8 cellular contexts compared by ENCODE assay signal in the genomic region with DNA sequence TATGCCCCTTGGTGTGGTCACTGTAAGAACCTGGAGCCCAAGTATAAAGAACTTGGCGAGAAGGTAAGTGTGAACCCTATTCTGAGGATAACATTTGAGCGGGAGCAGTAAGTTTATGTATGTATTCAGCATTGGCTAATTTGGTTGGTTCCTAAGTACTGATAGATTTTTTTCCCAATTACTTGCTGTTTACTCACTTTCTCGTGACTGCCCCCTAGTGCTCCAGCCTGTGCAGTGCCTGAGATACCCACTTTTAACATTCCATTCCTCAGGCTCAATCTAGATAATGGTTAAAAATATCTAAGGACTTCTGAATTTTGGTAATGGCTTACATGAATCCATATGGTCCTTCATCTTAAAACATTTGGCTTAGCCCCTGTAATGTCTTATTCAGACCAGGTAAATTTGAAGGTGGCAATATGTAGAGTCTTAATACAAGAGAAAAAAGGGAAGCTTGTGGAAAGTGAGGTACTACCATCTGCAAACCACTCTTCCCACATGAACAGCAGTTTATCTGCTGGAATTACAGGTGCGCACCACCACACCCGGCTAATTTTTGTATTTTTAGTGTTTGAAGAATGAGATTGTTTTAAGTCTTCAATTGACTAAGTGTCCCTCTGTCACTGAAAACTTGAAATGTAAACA. TPM values are rescaled to one million over a fixed set of nuclear protein-coding genes. Genes with fewer than 3 reads are reported as not detected.
DNase-seq lines count a peak whose midpoint lies in the region; ATAC-seq, FAIRE-seq and TF ChIP-seq lines count a peak whose summit lies in the region.

No MANE protein-coding gene starts in this region.

- no peaks in the 10 kb centered on the region for H3K79me2 ChIP-seq in smooth muscle cell (ENCODE audit: low read depth)

- H3K4me1 Mint-ChIP-seq in Caco-2 (ENCODE audit: low read depth, unreplicated experiment) = no peaks in the 10 kb centered on the region
- H3K4me1 Mint-ChIP-seq in activated naive CD8-positive, alpha-beta T cell treated with anti-CD3 and anti-CD28 coated beads, Interleukin-2, amount 10 ng/mL, durations not matched to agents 7 days and 5 days = peaks cover 3% of the 10 kb centered on the region

- no peaks in the 10 kb centered on the region for H3K9me3 Mint-ChIP-seq in Caco-2 (ENCODE audit: unreplicated experiment)
- no peaks in the 10 kb centered on the region for H3K9me3 Mint-ChIP-seq in activated naive CD8-positive, alpha-beta T cell treated with anti-CD3 and anti-CD28 coated beads, Interleukin-2, amount 10 ng/mL, durations not matched to agents 7 days and 5 days

- BruUV-seq in Caco-2 (replicated peaks; lab: Mats Ljungman, UMichigan) = no TSS peak

- peaks cover 73% of the 10 kb centered on the region for H3F3A ChIP-seq in smooth muscle cell (ENCODE audit: low read depth)

- H2AFZ ChIP-seq in smooth muscle cell (ENCODE audit: low read depth) = no peak overlapping the region

- H3K36me3 ChIP-seq in Caco-2 (ENCODE audit: control insufficient read depth, insufficient read depth, low read length) (peaks cover 1% of the 10 kb centered on the region; the same call in 1 of the 2 replicates), right atrium auricular region (peaks cover 92% of the 10 kb centered on the region), smooth muscle cell (ENCODE audit: low read depth) (peaks cover 58% of the 10 kb centered on the region)

- in situ Hi-C loops in SK-MEL-5 (cut with HindIII; ENCODE audit: low pct_unique_long_range_greater_than_20kb, low sequenced_read_pairs) = no loop called here

- CTCF ChIA-PET in Caco-2 (lab: Charles Lee) = no interaction called here

- peak; percentile 55 for ATAC-seq in activated naive CD8-positive, alpha-beta T cell treated with anti-CD3 and anti-CD28 coated beads, Interleukin-2, amount 10 ng/mL, durations not matched to agents 7 days and 5 days (ENCODE audit: low read depth)
- no peak for ATAC-seq in HG03432 (IDR thresholded peaks at IDR 0.05; ENCODE audit: unreplicated experiment)
- no peak for ATAC-seq in HG03175 (IDR thresholded peaks at IDR 0.05; ENCODE audit: unreplicated experiment)

- H3K9me3 ChIP-seq in Caco-2 = no peaks in the 10 kb centered on the region
- no peaks in the 10 kb centered on the region for H3K9me3 ChIP-seq in right atrium auricular region
- H3K9me3 ChIP-seq in smooth muscle cell (replicated peaks; ENCODE audit: low read depth) = no peaks in the 10 kb centered on the region

- no peak overlapping the region for H3K4me3 Mint-ChIP-seq in Caco-2 (ENCODE audit: unreplicated experiment)
- H3K4me3 Mint-ChIP-seq in activated naive CD8-positive, alpha-beta T cell treated with anti-CD3 and anti-CD28 coated beads, Interleukin-2, amount 10 ng/mL, durations not matched to agents 7 days and 5 days = no peak overlapping the region

- peaks cover 70% of the 10 kb centered on the region for H4K20me1 ChIP-seq in smooth muscle cell (ENCODE audit: low read depth)

- H3K9ac ChIP-seq in smooth muscle cell (ENCODE audit: low read depth) = no peak overlapping the region

- intact Hi-C loops in Caco-2 (cut with micrococcal nuclease; ENCODE audit: unreplicated experiment) = no loop called here

- H3K4me1 ChIP-seq in Caco-2 (no peaks in the 10 kb centered on the region), right atrium auricular region (no peaks in the 10 kb centered on the region), smooth muscle cell (ENCODE audit: low read depth) (no peaks in the 10 kb centered on the region)

- H3K36me3 Mint-ChIP-seq in Caco-2 (ENCODE audit: insufficient read depth, unreplicated experiment) = peaks cover 85% of the 10 kb centered on the region
- H3K36me3 Mint-ChIP-seq in activated naive CD8-positive, alpha-beta T cell treated with anti-CD3 and anti-CD28 coated beads, Interleukin-2, amount 10 ng/mL, durations not matched to agents 7 days and 5 days = peaks cover 31% of the 10 kb centered on the region

- no peaks in the 10 kb centered on the region for H3K27me3 Mint-ChIP-seq in Caco-2 (ENCODE audit: insufficient read depth, unreplicated experiment)
- H3K27me3 Mint-ChIP-seq in activated naive CD8-positive, alpha-beta T cell treated with anti-CD3 and anti-CD28 coated beads, Interleukin-2, amount 10 ng/mL, durations not matched to agents 7 days and 5 days = no peaks in the 10 kb centered on the region

- peak; percentile 62 to 77 for TF ChIP-seq CTCF in Caco-2 (IDR thresholded peaks at IDR 0.05; ENCODE audit: insufficient read depth in 1 of 2, low read depth in 1 of 2, low read length in 1 of 2, severe bottlenecking in 1 of 2, unreplicated experiment in 1 of 2)
- peak; percentile 48 to 74 for TF ChIP-seq CTCF in right atrium auricular region (IDR thresholded peaks at IDR 0.05)
- TF ChIP-seq CTCF in smooth muscle cell (IDR thresholded peaks at IDR 0.05; ENCODE audit: borderline replicate concordance, insufficient read depth, poor library complexity, severe bottlenecking) = peak; percentile 79

- H3K27ac Mint-ChIP-seq in Caco-2 (ENCODE audit: unreplicated experiment) = no peak overlapping the region
- H3K27ac Mint-ChIP-seq in activated naive CD8-positive, alpha-beta T cell treated with anti-CD3 and anti-CD28 coated beads, Interleukin-2, amount 10 ng/mL, durations not matched to agents 7 days and 5 days = no peak overlapping the region

- FAIRE-seq in HTR-8/SVneo (lab: Jason Lieb, UNC) = no peak

- POLR2A ChIA-PET in Caco-2 (lab: Charles Lee) = no interaction called here
- POLR2A ChIA-PET in activated naive CD8-positive, alpha-beta T cell treated with anti-CD3 and anti-CD28 coated beads, Interleukin-2, amount 10 ng/mL, durations not matched to agents 7 days and 5 days (lab: Charles Lee) = interaction anchor here (1.1 kb wide), 1 partner anchor 31 kb away, joined by 4 read pairs; a partner anchor contains a TSS

- DNase-seq in Caco-2 = peak; percentile 57 to 69
- DNase-seq in HTR-8/SVneo (ENCODE audit: insufficient read length, low spot score) = peak; percentile 54
- DNase-seq in SK-MEL-5 (ENCODE audit: low read depth, low spot score) = peak; percentile 75
- DNase-seq in activated naive CD8-positive, alpha-beta T cell treated with anti-CD3 and anti-CD28 coated beads, Interleukin-2, amount 10 ng/mL, durations not matched to agents 7 days and 5 days = peak; percentile 59
- DNase-seq in right atrium auricular region (ENCODE audit: low spot score) = peak; percentile 75
- DNase-seq in smooth muscle cell (lab: John Stamatoyannopoulos, UW; ENCODE audit: unreplicated experiment) = no peak

- H3K27me3 ChIP-seq in Caco-2 (replicated peaks; ENCODE audit: control insufficient read depth, insufficient read depth, low read length) = no peaks in the 10 kb centered on the region
- no peaks in the 10 kb centered on the region for H3K27me3 ChIP-seq in right atrium auricular region
- no peaks in the 10 kb centered on the region for H3K27me3 ChIP-seq in smooth muscle cell (ENCODE audit: low read depth)

- no peak overlapping the region for H3K4me2 ChIP-seq in smooth muscle cell

- H3K4me3 ChIP-seq in Caco-2 (ENCODE audit: low read depth, low read length) (no peak overlapping the region), right atrium auricular region (no peak overlapping the region), smooth muscle cell (no peak overlapping the region)

- H3K27ac ChIP-seq in right atrium auricular region (no peak overlapping the region), smooth muscle cell (ENCODE audit: low read depth) (no peak overlapping the region)

- WGBS in smooth muscle cell (ENCODE audit: low lambda C conversion rate) = 68% methylated on average over 5 of the region's 5 CpGs

RNA-seq across cellular contexts. Expression of a gene that starts 7.1 kb away (rescaled TPM):
- total RNA-seq in Caco-2 (2022) = 0.18 TPM in 1 of 2 replicates, not detected in the other
- total RNA-seq in SK-MEL-5 (2014; rRNA removed; shearing (Covaris generic)) = 0.61 and 0.69 TPM in 2 replicates
- polyA plus RNA-seq in SK-MEL-5 (2015; cell fraction: cytosol; rRNA removed) = 0.63 and 0.98 TPM in 2 replicates
- 1.4 and 2.6 TPM in 2 replicates for polyA plus RNA-seq in SK-MEL-5 (2015; cell fraction: nucleus; rRNA removed)
- 1 to 10 TPM; 4.6 to 4.9 TPM for total RNA-seq in activated naive CD8-positive, alpha-beta T cell treated with anti-CD3 and anti-CD28 coated beads, Interleukin-2, amount 10 ng/mL, durations not matched to agents 7 days and 5 days
- 1 to 10 TPM; 2.4 to 2.6 TPM for total RNA-seq in right atrium auricular region
- total RNA-seq in smooth muscle cell = 1.1 and 3.7 TPM in 2 replicates
- polyA plus RNA-seq in smooth muscle cell = 0.25 and 3.2 TPM in 2 replicates

RNA-seq across cellular contexts. Expression of a gene that starts 22.4 kb away (rescaled TPM):
- total RNA-seq in Caco-2 (2022) (816 and 823 TPM in 2 replicates), right atrium auricular region (100 to 1,000 TPM; 651 to 803 TPM), smooth muscle cell (1,247 and 1,277 TPM in 2 replicates)
- total RNA-seq in SK-MEL-5 (2014; rRNA removed; shearing (Covaris generic)) = 630 and 662 TPM in 2 replicates
- polyA plus RNA-seq in SK-MEL-5 (2015; cell fraction: cytosol; rRNA removed) = 548 and 946 TPM in 2 replicates
- polyA plus RNA-seq in SK-MEL-5 (2015; cell fraction: nucleus; rRNA removed) = 314 and 432 TPM in 2 replicates
- 100 to 1,000 TPM; 926 to 987 TPM for total RNA-seq in activated naive CD8-positive, alpha-beta T cell treated with anti-CD3 and anti-CD28 coated beads, Interleukin-2, amount 10 ng/mL, durations not matched to agents 7 days and 5 days
- 2,168 and 2,420 TPM in 2 replicates for polyA plus RNA-seq in smooth muscle cell

RNA-seq across cellular contexts. Expression of a gene that starts 23.5 kb away (rescaled TPM):
- total RNA-seq in Caco-2 (2022) = 545 and 548 TPM in 2 replicates
- total RNA-seq in SK-MEL-5 (2014; rRNA removed; shearing (Covaris generic)) = 431 and 498 TPM in 2 replicates
- 523 and 575 TPM in 2 replicates for polyA plus RNA-seq in SK-MEL-5 (2015; cell fraction: cytosol; rRNA removed)
- 83.1 and 102 TPM in 2 replicates for polyA plus RNA-seq in SK-MEL-5 (2015; cell fraction: nucleus; rRNA removed)
- total RNA-seq in activated naive CD8-positive, alpha-beta T cell treated with anti-CD3 and anti-CD28 coated beads, Interleukin-2, amount 10 ng/mL, durations not matched to agents 7 days and 5 days = 100 to 1,000 TPM; 217 to 225 TPM
- 10 to 100 TPM; 77.9 to 82.4 TPM for total RNA-seq in right atrium auricular region
- total RNA-seq in smooth muscle cell = 309 and 390 TPM in 2 replicates
- 907 and 1,212 TPM in 2 replicates for polyA plus RNA-seq in smooth muscle cell

RNA-seq across cellular contexts. Expression of a gene that starts 30.3 kb away (rescaled TPM):
- total RNA-seq in Caco-2 (2022) (0.21 and 0.23 TPM in 2 replicates), right atrium auricular region (under 1 TPM in 1 of 2 donors, not detected in 1; 0.71 TPM), smooth muscle cell (not detected in 2 replicates)
- not detected in 2 replicates for total RNA-seq in SK-MEL-5 (2014; rRNA removed; shearing (Covaris generic))
- polyA plus RNA-seq in SK-MEL-5 (2015; cell fraction: cytosol; rRNA removed) = 0.14 and 0.20 TPM in 2 replicates
- polyA plus RNA-seq in SK-MEL-5 (2015; cell fraction: nucleus; rRNA removed) = 0.47 and 0.90 TPM in 2 replicates
- under 1 TPM; 0.14 to 0.17 TPM for total RNA-seq in activated naive CD8-positive, alpha-beta T cell treated with anti-CD3 and anti-CD28 coated beads, Interleukin-2, amount 10 ng/mL, durations not matched to agents 7 days and 5 days
- polyA plus RNA-seq in smooth muscle cell = 0.17 TPM in 1 of 2 replicates, not detected in the other

RNA-seq across cellular contexts. Expression of a gene that starts 30.7 kb away (rescaled TPM):
- total RNA-seq in Caco-2 (2022) = 17.9 and 20.4 TPM in 2 replicates
- 4.3 and 4.8 TPM in 2 replicates for total RNA-seq in SK-MEL-5 (2014; rRNA removed; shearing (Covaris generic))
- 12.8 and 15.5 TPM in 2 replicates for polyA plus RNA-seq in SK-MEL-5 (2015; cell fraction: cytosol; rRNA removed)
- polyA plus RNA-seq in SK-MEL-5 (2015; cell fraction: nucleus; rRNA removed) = 11.5 and 13.2 TPM in 2 replicates
- total RNA-seq in activated naive CD8-positive, alpha-beta T cell treated with anti-CD3 and anti-CD28 coated beads, Interleukin-2, amount 10 ng/mL, durations not matched to agents 7 days and 5 days = 10 to 100 TPM; 17.2 to 18.3 TPM
- total RNA-seq in right atrium auricular region = 10 to 100 TPM; 15.0 to 16.5 TPM
- 14.6 and 14.7 TPM in 2 replicates for total RNA-seq in smooth muscle cell
- 7.3 and 20.2 TPM in 2 replicates for polyA plus RNA-seq in smooth muscle cell
